1 cellular context compared by ENCODE assay signal in the genomic region with DNA sequence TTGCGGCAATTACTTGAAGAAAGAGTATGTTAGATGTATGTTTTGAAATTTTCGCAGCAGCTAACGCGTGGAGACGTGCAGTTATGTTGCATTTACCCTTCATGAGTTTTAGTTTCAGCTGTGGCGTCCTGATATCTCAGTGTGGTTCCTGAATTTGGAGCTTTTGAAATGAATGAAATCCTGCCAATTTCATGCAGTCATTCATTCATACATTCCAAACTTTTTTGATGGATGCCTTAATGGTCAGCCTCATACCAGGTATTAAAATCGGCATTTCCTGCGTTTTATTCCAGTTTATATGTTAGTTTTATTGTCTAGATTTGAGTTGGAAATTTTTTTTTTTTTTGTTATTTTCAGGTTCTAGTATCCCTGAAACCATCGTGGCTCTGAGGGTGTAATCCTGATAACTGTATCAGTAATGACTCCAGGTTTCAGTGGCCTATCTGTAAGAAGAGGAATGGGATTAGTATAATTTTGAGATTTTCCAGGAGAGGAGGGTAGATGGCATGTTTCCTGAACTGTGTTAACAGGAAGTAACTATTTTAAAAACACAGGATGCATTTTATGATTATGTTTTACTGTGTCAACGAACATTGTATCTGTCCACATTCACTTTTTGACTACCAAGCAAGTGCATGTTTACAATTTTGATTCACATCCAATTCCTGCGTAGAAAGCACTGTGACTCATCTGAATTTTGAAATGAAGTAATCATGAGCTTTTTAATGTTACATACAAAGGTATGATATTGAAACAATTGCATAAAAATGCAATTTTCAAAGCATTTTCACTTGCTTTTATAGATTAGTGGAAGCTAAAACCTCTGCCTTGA.
TF ChIP-seq lines count a peak whose summit lies in the region.

No MANE protein-coding gene starts in this region.

TF ChIP-seq in HEK293, 187 proteins besides CTCF, POLR2A, EP300 and RAD21 (continued from another document):
- 0 out of 2 replicates have a peak, but pooled peaks have one; percentile 40 for TF ChIP-seq TRIM28 (IDR thresholded peaks at IDR 0.05; ENCODE audit: borderline replicate concordance, low read length)
